In genomic region chr11:65454696-65455456, GRCh38 we compare ENCODE assay signal across 8 cellular contexts. TPM values are rescaled to one million over a fixed set of nuclear protein-coding genes. Genes with fewer than 3 reads are reported as not detected.
DNase-seq lines count a peak whose midpoint lies in the region; ATAC-seq, FAIRE-seq and TF ChIP-seq lines count a peak whose summit lies in the region.

No MANE protein-coding gene starts in this region.

- peak in 1 of 2 experiments; percentile 29; a peak in 1 of 3 replicates for TF ChIP-seq POLR2A in H1 (IDR thresholded peaks at IDR 0.05; ENCODE audit: control extremely low read depth in 1 of 2, low read depth in 2 of 2, low read length in 2 of 2)

- H3K9me3 ChIP-seq in H1 (ENCODE audit: insufficient read depth in 2 of 2, low read depth in 1 of 2, low read length in 1 of 2): peaks cover 0 to 6% of the 10 kb centered on the region in 2 experiments; a peak in 1 of 4 replicates

- H2AFZ ChIP-seq in H1 (ENCODE audit: low read length): peak overlapping the region; percentile 74; the same call in 1 of the 2 replicates

- peak overlapping the region; percentile 94; the same call in 1 of the 2 replicates for H4K8ac ChIP-seq in H1 (ENCODE audit: extremely low read depth, insufficient read depth, low read length)

- CTCF ChIA-PET in AG04449 (lab: Yijun Ruan, JAX) (interaction anchor here (1.0 to 1.6 kb wide), 5 partner anchors 25 to 56 kb away, joined by 4 to 5 read pairs (median 4); no protein-coding TSS in a partner anchor), H1 (lab: Charles Lee; ENCODE audit: partially characterized antibody) (interaction anchor here (0.8 to 1.8 kb wide), 8 partner anchors 8 to 76 kb away, joined by 3 to 8 read pairs (median 3); no protein-coding TSS in a partner anchor)

- H3K9me3 Mint-ChIP-seq in mesothelial cell of epicardium: no peaks in the 10 kb centered on the region

- POLR2A ChIA-PET in AG04449 (lab: Yijun Ruan, JAX): interaction anchor here (0.5 to 4.3 kb wide), 13 partner anchors 10 to 62 kb away, joined by 3 to 142 read pairs (median 5); partner anchors contain the start of genes MALAT1 and NEAT1
- POLR2A ChIA-PET in H1 (lab: Charles Lee; ENCODE audit: partially characterized antibody): interaction anchor here (0.6 to 3.6 kb wide), 8 partner anchors 8 to 44 kb away, joined by 3 to 26 read pairs (median 4); partner anchors contain the start of genes MALAT1 and NEAT1

- H3K36me3 ChIP-seq in H1 (ENCODE audit: control insufficient read depth in 2 of 4, insufficient read depth in 4 of 4, low read length in 3 of 4): no peaks in the 10 kb centered on the region

- H3K4me3 ChIP-seq in AG04449 (ENCODE audit: low read depth, low read length) (peak overlapping the region; percentile 65), H1 (ENCODE audit: extremely low read depth in 1 of 4, insufficient read depth in 2 of 4, low read depth in 3 of 4, low read length in 4 of 4) (peak overlapping the region; percentile 46 to 67 (median 54); a peak in 7 of 8 replicates)

- DNase-seq in AG04449 (ENCODE audit: low read depth, low spot score): no peak
- DNase-seq in NCI-H69 (lab: John Stamatoyannopoulos, UW): peak; percentile 87
- peak; percentile 95 for DNase-seq in activated CD8-positive, alpha-beta memory T cell treated with anti-CD3 and anti-CD28 coated beads for 24 hours
- DNase-seq in H1 (ENCODE audit: low read depth in 1 of 2, low spot score in 2 of 2): peak; percentile 69 to 92
- DNase-seq in mesothelial cell of epicardium (ENCODE audit: low spot score in 2 of 2, unreplicated experiment in 2 of 2): peak; percentile 62 to 72
- DNase-seq in stimulated activated CD8-positive, alpha-beta memory T cell treated with anti-CD3 and anti-CD28 coated beads, Interleukin-15, amount 100 ng/mL, for 48 hours (ENCODE audit: low read depth in 2 of 2): peak; percentile 81 to 84

- peak overlapping the region; percentile 84 for H3K27ac Mint-ChIP-seq in mesothelial cell of epicardium

- H2BK12ac ChIP-seq in H1 (ENCODE audit: low read depth, low read length): 0 out of 2 replicates have a peak overlapping the region, but pooled peaks have one; percentile 71

- H3K56ac ChIP-seq in H1 (replicated peaks; ENCODE audit: insufficient read length, low read depth, low read length): peak overlapping the region; percentile 35

- peak overlapping the region; percentile 74 to 80 for H3K4me2 ChIP-seq in H1 (ENCODE audit: insufficient read depth in 1 of 2, low read depth in 2 of 2, low read length in 2 of 2)

- H3K27me3 ChIP-seq in H1 (replicated peaks in 1 of 4; ENCODE audit: control insufficient read depth in 3 of 4, extremely low read depth in 1 of 4, insufficient read depth in 3 of 4, low read length in 3 of 4): peaks cover 20 to 59% (median 53%) of the 10 kb centered on the region in 4 experiments

- H2BK5ac ChIP-seq in H1 (ENCODE audit: low read depth, low read length): no peak overlapping the region

- H3K4me1 ChIP-seq in H1 (replicated peaks in 1 of 4; ENCODE audit: control insufficient read depth in 3 of 4, insufficient read depth in 4 of 4, low read length in 3 of 4): peaks cover 2 to 11% (median 6%) of the 10 kb centered on the region in 4 experiments; a peak in 6 of 7 replicates

- 18% methylated on average over 47 of the region's 47 CpGs; no CpG with 5 or more reads in 1 of the 2 experiments for WGBS in H1 (ENCODE audit: extremely low coverage in 1 of 2, insufficient coverage in 1 of 2, insufficient read length in 1 of 2, insufficient replicate concordance in 2 of 2, low coverage in 1 of 2, low lambda C conversion rate in 2 of 2, missing lambda C conversion rate in 1 of 2), 2 experiments

- H3K27me3 Mint-ChIP-seq in mesothelial cell of epicardium (ENCODE audit: low read depth): no peaks in the 10 kb centered on the region

- H2BK20ac ChIP-seq in H1 (ENCODE audit: low read length): peak overlapping the region; percentile 34; the same call in 1 of the 2 replicates

- no peak overlapping the region for H4K91ac ChIP-seq in H1 (replicated peaks; ENCODE audit: insufficient read length, low read length)

- FAIRE-seq in H1 (lab: Jason Lieb, UNC): no peak

- TF ChIP-seq EP300 in H1 (IDR thresholded peaks at IDR 0.05; ENCODE audit: borderline replicate concordance in 1 of 2, low read depth in 2 of 2, low read length in 2 of 2): no peak

- no peak for TF ChIP-seq RAD21 in H1 (IDR thresholded peaks at IDR 0.05 in 1 of 2, conservative IDR thresholded peaks at IDR 0.05 in 1 of 2; ENCODE audit: low read depth in 2 of 2, low read length in 2 of 2)

- peaks cover 0 to 4% of the 10 kb centered on the region in 2 experiments for H4K20me1 ChIP-seq in H1 (replicated peaks in 1 of 2; ENCODE audit: control insufficient read depth in 1 of 2, insufficient read depth in 2 of 2, low read length in 2 of 2)

- no peak overlapping the region for H3K23ac ChIP-seq in H1 (ENCODE audit: insufficient read length)

- H3K4ac ChIP-seq in H1 (replicated peaks; ENCODE audit: insufficient read length, low read depth, low read length): no peak overlapping the region

- peak overlapping the region; percentile 29; the same call in 1 of the 2 replicates for H2BK15ac ChIP-seq in H1 (ENCODE audit: low read length)

- H3K27ac ChIP-seq in H1 (ENCODE audit: low read depth, low read length): no peak overlapping the region

- H3K4me3 Mint-ChIP-seq in mesothelial cell of epicardium: peak overlapping the region; percentile 79

- no peaks in the 10 kb centered on the region for H3K36me3 Mint-ChIP-seq in mesothelial cell of epicardium

- H3K23me2 ChIP-seq in H1 (ENCODE audit: low read depth, low read length): peaks cover 4% of the 10 kb centered on the region; the same call in 1 of the 2 replicates

- ATAC-seq in GM18519 (IDR thresholded peaks at IDR 0.05; ENCODE audit: low FRiP score, unreplicated experiment) (peak; percentile 47), HG03066 (IDR thresholded peaks at IDR 0.05; ENCODE audit: low read depth, unreplicated experiment) (peak; percentile 69)

- H3K14ac ChIP-seq in H1 (ENCODE audit: insufficient read length): no peak overlapping the region

- H2AK5ac ChIP-seq in H1 (ENCODE audit: low read depth, low read length): no peak overlapping the region

- H3K9ac ChIP-seq in H1 (replicated peaks in 1 of 4; ENCODE audit: extremely low read depth in 1 of 4, low read depth in 3 of 4, low read length in 3 of 4): peak overlapping the region in 3 of 4 experiments; percentile 22 to 29 (median 29); a peak in 4 of 7 replicates

- H3K79me2 ChIP-seq in H1 (ENCODE audit: control insufficient read depth in 1 of 2, insufficient read depth in 2 of 2, low read length in 2 of 2): no peaks in the 10 kb centered on the region

- peaks cover 23% of the 10 kb centered on the region for H3K4me1 Mint-ChIP-seq in mesothelial cell of epicardium

- H3K79me1 ChIP-seq in H1 (ENCODE audit: low read depth, low read length): no peaks in the 10 kb centered on the region

- peak overlapping the region; percentile 76 for H2BK120ac ChIP-seq in H1 (replicated peaks; ENCODE audit: low read depth, low read length)

- H4K5ac ChIP-seq in H1 (ENCODE audit: insufficient read length, low read depth, low read length): peak overlapping the region; percentile 53

- TF ChIP-seq CTCF in AG04449 (IDR thresholded peaks at IDR 0.05; ENCODE audit: insufficient read depth, low read length, missing control alignments): peak; percentile 19
- no peak for TF ChIP-seq CTCF in H1 (IDR thresholded peaks at IDR 0.05; ENCODE audit: control extremely low read depth in 1 of 3, insufficient read depth in 1 of 3, low read depth in 1 of 3, low read length in 3 of 3)
- no peak for TF ChIP-seq CTCF in mesothelial cell of epicardium (IDR thresholded peaks at IDR 0.05; ENCODE audit: unreplicated experiment)

- peak overlapping the region; percentile 81; the same call in 1 of the 2 replicates for H3K18ac ChIP-seq in H1 (ENCODE audit: extremely low read depth, low read length)

TF ChIP-seq in H1, 55 proteins besides CTCF, POLR2A, EP300 and RAD21 (continues in another document):
- TF ChIP-seq KDM4A (IDR thresholded peaks at IDR 0.05; ENCODE audit: low read depth, low read length, severe bottlenecking) (peak; percentile 76), SP4 (IDR thresholded peaks at IDR 0.05; ENCODE audit: low read length) (0 out of 2 replicates have a peak, but pooled peaks have one; percentile 37), KDM1A (IDR thresholded peaks at IDR 0.05; ENCODE audit: borderline replicate concordance, low read length) (no peak), CREB1 (IDR thresholded peaks at IDR 0.05) (peak; percentile 28; the same call in 1 of the 2 replicates), SIRT6 (IDR thresholded peaks at IDR 0.05; ENCODE audit: low read length) (no peak), SP1 (IDR thresholded peaks at IDR 0.05; ENCODE audit: low read depth, low read length) (0 out of 2 replicates have a peak, but pooled peaks have one; percentile 20)
- TF ChIP-seq, protein P1, sequence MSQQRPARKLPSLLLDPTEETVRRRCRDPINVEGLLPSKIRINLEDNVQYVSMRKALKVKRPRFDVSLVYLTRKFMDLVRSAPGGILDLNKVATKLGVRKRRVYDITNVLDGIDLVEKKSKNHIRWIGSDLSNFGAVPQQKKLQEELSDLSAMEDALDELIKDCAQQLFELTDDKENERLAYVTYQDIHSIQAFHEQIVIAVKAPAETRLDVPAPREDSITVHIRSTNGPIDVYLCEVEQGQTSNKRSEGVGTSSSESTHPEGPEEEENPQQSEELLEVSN (IDR thresholded peaks at IDR 0.05): peak; percentile 48; the same call in 1 of the 2 replicates

RNA-seq across cellular contexts. Expression of gene NEAT1, which starts 32.3 kb away (rescaled TPM):
- total RNA-seq in H1 (2021; fragmentation: NEBNext Ultra II Directional; extraction: Animal tissue kit (Norgen Biotek cat#: 25700)): 10.4 and 10.7 TPM in 2 replicates
- polyA plus RNA-seq in H1 (2011; rRNA removed): 1.6 and 2.4 TPM in 2 replicates
- polyA plus RNA-seq in H1 (2011; cell fraction: cytosol; rRNA removed): 5.7 TPM
- polyA plus RNA-seq in H1 (2011; cell fraction: nucleus; rRNA removed): 5.7 TPM
- 16.2 to 22.8 TPM (median 18.4 TPM) in 4 replicates for polyA plus RNA-seq in H1 (2012, experiment 1 of 2)
- polyA plus RNA-seq in H1 (2012, experiment 2 of 2): 1.4 TPM
- polyA plus RNA-seq in H1 (2013, experiment 1 of 2): 3.0 TPM
- 2.6 TPM for polyA plus RNA-seq in H1 (2013, experiment 2 of 2)
- 11.4 and 18.7 TPM in 2 replicates for polyA minus RNA-seq in H1 (2011; rRNA and poly(A)+ RNA removed)
- polyA minus RNA-seq in H1 (2011; cell fraction: cytosol; rRNA and poly(A)+ RNA removed): 5.7 TPM
- polyA minus RNA-seq in H1 (2011; cell fraction: nucleus; rRNA and poly(A)+ RNA removed): 23.0 TPM
- 236 to 269 TPM (median 246 TPM) in 3 replicates for total RNA-seq in mesothelial cell of epicardium

RNA-seq across cellular contexts. Expression of gene MALAT1, which starts 44.0 kb away (rescaled TPM):
- total RNA-seq in H1 (2021; fragmentation: NEBNext Ultra II Directional; extraction: Animal tissue kit (Norgen Biotek cat#: 25700)): 911 and 984 TPM in 2 replicates
- polyA plus RNA-seq in H1 (2011; rRNA removed): 115 and 138 TPM in 2 replicates
- polyA plus RNA-seq in H1 (2011; cell fraction: cytosol; rRNA removed): 212 TPM
- polyA plus RNA-seq in H1 (2011; cell fraction: nucleus; rRNA removed): 619 TPM
- 175 to 282 TPM (median 222 TPM) in 4 replicates for polyA plus RNA-seq in H1 (2012, experiment 1 of 2)
- 15.8 TPM for polyA plus RNA-seq in H1 (2012, experiment 2 of 2)
- 300 TPM for polyA plus RNA-seq in H1 (2013, experiment 1 of 2)
- polyA plus RNA-seq in H1 (2013, experiment 2 of 2): 230 TPM
- polyA minus RNA-seq in H1 (2011; rRNA and poly(A)+ RNA removed): 1,379 and 1,792 TPM in 2 replicates
- polyA minus RNA-seq in H1 (2011; cell fraction: cytosol; rRNA and poly(A)+ RNA removed): 1,548 TPM
- polyA minus RNA-seq in H1 (2011; cell fraction: nucleus; rRNA and poly(A)+ RNA removed): 4,417 TPM
- 15,343 to 16,172 TPM (median 16,018 TPM) in 3 replicates for total RNA-seq in mesothelial cell of epicardium

Comparison
In these comparisons a context has a peak if more than half of its experiments do, and no peak if none do; other contexts are left out.
1. RNA of gene NEAT1, which starts 32.3 kb away (total RNA-seq): 236 to 269 TPM in mesothelial cell of epicardium; 10.4 to 10.7 TPM in H1; every median in the first group is over 10 times any median in the second.
2. RNA of gene MALAT1, which starts 44.0 kb away (total RNA-seq): 15,343 to 16,172 TPM in mesothelial cell of epicardium; 911 to 984 TPM in H1; every median in the first group is over 10 times any median in the second.